ENCODE assay signal across 8 cellular contexts in genomic region chrX:76149160-76149841, GRCh38. TPM values are rescaled to one million over a fixed set of nuclear protein-coding genes. Genes with fewer than 3 reads are reported as not detected.
A peak's percentile ranks its signal among the peaks of the same experiment; 100 is the strongest.
DNase-seq lines count a peak whose midpoint lies in the region; ATAC-seq and TF ChIP-seq lines count a peak whose summit lies in the region.
"Not testable (repeated sequence)": the region's sequence is repeated elsewhere in the genome, so short reads cannot be mapped to it uniquely, and the experiment has no call there.

No MANE protein-coding gene starts in this region.

- WGBS in psoas muscle, 3 donors, result no CpG with 5 or more reads among the region's 40 CpGs

- DNase-seq in CD4-positive, alpha-beta T cell; SJCRH30; activated naive CD8-positive, alpha-beta T cell treated with anti-CD3 and anti-CD28 coated beads for 36 hours; left ventricle myocardium superior; psoas muscle: not testable (repeated sequence)

- intact Hi-C loops in CD4-positive, alpha-beta T cell (cut with DNase I, micrococcal nuclease); left ventricle myocardium superior (cut with micrococcal nuclease); psoas muscle (cut with DNase I): not testable (repeated sequence)

- not testable (repeated sequence) for H3K4me3 ChIP-seq in SJCRH30, psoas muscle

- H3K9me3 Mint-ChIP-seq in CD4-positive, alpha-beta T cell; activated naive CD8-positive, alpha-beta T cell treated with anti-CD3 and anti-CD28 coated beads for 36 hours: not testable (repeated sequence)

- peaks cover 21% of the 10 kb centered on the region for H3K4me1 Mint-ChIP-seq in CD4-positive, alpha-beta T cell (ENCODE audit: low read depth)
- peaks cover 12% of the 10 kb centered on the region for H3K4me1 Mint-ChIP-seq in activated naive CD8-positive, alpha-beta T cell treated with anti-CD3 and anti-CD28 coated beads for 36 hours

- not testable (repeated sequence) for H3K27me3 Mint-ChIP-seq in CD4-positive, alpha-beta T cell; activated naive CD8-positive, alpha-beta T cell treated with anti-CD3 and anti-CD28 coated beads for 36 hours

- H3K9me3 ChIP-seq in CD4-positive, alpha-beta T cell (ENCODE audit: control insufficient read depth, low read length); SJCRH30 (replicated peaks); psoas muscle: not testable (repeated sequence)

- not testable (repeated sequence) for H3K36me3 ChIP-seq in SJCRH30; psoas muscle (ENCODE audit: insufficient read depth in 1 of 2, low read depth in 1 of 2)

- H3K4me1 ChIP-seq in SJCRH30, result not testable (repeated sequence)
- peaks cover 20% of the 10 kb centered on the region for H3K4me1 ChIP-seq in psoas muscle

- peak overlapping the region; percentile 91 for H3K4me3 Mint-ChIP-seq in CD4-positive, alpha-beta T cell
- H3K4me3 Mint-ChIP-seq in activated naive CD8-positive, alpha-beta T cell treated with anti-CD3 and anti-CD28 coated beads for 36 hours, result peak overlapping the region; percentile 72

- not testable (repeated sequence) for H3K36me3 Mint-ChIP-seq in CD4-positive, alpha-beta T cell (ENCODE audit: low read depth); activated naive CD8-positive, alpha-beta T cell treated with anti-CD3 and anti-CD28 coated beads for 36 hours

- POLR2A ChIA-PET in CD4-positive, alpha-beta T cell (lab: Charles Lee), result interaction anchor here (1.9 kb wide), 1 partner anchor 24 kb away, joined by 13 read pairs; the partner anchor contains the start of gene PBDC1

- not testable (repeated sequence) for H3K27ac ChIP-seq in CD4-positive, alpha-beta T cell (ENCODE audit: low read depth, low read length); psoas muscle
- H3K27ac ChIP-seq in SJCRH30, result peak overlapping the region; percentile 86

- TF ChIP-seq CTCF in CD4-positive, alpha-beta T cell (IDR thresholded peaks at IDR 0.05); psoas muscle (IDR thresholded peaks at IDR 0.05): not testable (repeated sequence)

- H3K27me3 ChIP-seq in CD4-positive, alpha-beta T cell (ENCODE audit: control insufficient read depth, insufficient read depth, low read length); SJCRH30; psoas muscle (ENCODE audit: insufficient read depth in 3 of 3, low read length in 2 of 3): not testable (repeated sequence)

- peak overlapping the region; percentile 98 for H3K27ac Mint-ChIP-seq in CD4-positive, alpha-beta T cell
- H3K27ac Mint-ChIP-seq in activated naive CD8-positive, alpha-beta T cell treated with anti-CD3 and anti-CD28 coated beads for 36 hours, result peak overlapping the region; percentile 97

- ATAC-seq in CD4-positive, alpha-beta T cell (ENCODE audit: poor library complexity), result peak; percentile 53
- ATAC-seq in GM19351 (IDR thresholded peaks at IDR 0.05; ENCODE audit: unreplicated experiment) (peak; percentile 45), HG02610 (IDR thresholded peaks at IDR 0.05; ENCODE audit: unreplicated experiment) (peak; percentile 52), HG03354 (IDR thresholded peaks at IDR 0.05; ENCODE audit: poor library complexity, severe bottlenecking, unreplicated experiment) (peak; percentile 62), left ventricle myocardium superior (peak; percentile 81), psoas muscle (peak; percentile 78 to 81 (median 80))

- CTCF ChIA-PET in CD4-positive, alpha-beta T cell (lab: Charles Lee), result not testable (repeated sequence)

RNA-seq across cellular contexts. Expression of gene PBDC1, which starts 23.6 kb away (rescaled TPM):
- total RNA-seq in CD4-positive, alpha-beta T cell, result 10 to 100 TPM; 14.1 to 16.6 TPM
- 16.4 and 17.6 TPM in 2 replicates for total RNA-seq in SJCRH30 (2014; rRNA removed; shearing (Covaris generic))
- 10 to 100 TPM; 49.2 to 49.9 TPM for total RNA-seq in activated naive CD8-positive, alpha-beta T cell treated with anti-CD3 and anti-CD28 coated beads for 36 hours
- total RNA-seq in left ventricle myocardium superior, result 10.0 TPM
- total RNA-seq in psoas muscle, result 10 to 100 TPM; 21.0 to 30.8 (median 26.4) TPM
- 10 to 100 TPM; 26.2 to 47.3 (median 32.1) TPM for polyA plus RNA-seq in psoas muscle
